8 cellular contexts compared by ENCODE assay signal in the genomic region with DNA sequence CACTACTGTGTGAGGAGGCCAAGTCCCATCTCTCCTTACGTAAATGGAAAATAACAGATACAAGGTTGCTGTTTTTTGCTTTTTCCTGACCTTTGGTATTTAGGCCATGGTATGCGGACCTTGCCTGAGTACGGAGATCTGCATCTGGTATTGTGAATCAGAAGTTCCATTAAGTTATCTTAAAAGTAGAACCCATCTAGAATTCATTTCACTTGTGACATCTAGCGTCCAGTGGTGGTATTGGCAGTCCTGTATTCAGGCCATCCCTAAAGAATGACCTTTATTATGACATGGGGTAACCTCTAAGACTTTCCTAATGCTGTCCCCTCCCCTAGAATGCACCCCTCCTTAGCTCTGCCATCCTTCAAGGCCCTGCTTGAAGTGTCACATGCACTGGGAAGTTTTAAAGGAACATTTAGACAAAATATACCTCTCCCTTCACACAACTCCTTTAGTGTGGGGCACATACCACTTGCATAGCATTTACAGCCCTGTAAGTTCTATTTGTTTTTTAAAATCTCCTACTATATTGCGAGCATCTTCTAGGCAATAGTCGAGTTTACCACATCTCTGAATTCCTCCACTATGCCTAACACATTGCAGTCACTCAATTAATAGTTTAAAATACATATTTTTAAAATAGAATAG. TPM values are rescaled to one million over a fixed set of nuclear protein-coding genes. Genes with fewer than 3 reads are reported as not detected.
A peak's percentile ranks its signal among the peaks of the same experiment; 100 is the strongest.
DNase-seq lines count a peak whose midpoint lies in the region; ATAC-seq, FAIRE-seq and TF ChIP-seq lines count a peak whose summit lies in the region.

No MANE protein-coding gene starts in this region.

- ATAC-seq in HG02973 (IDR thresholded peaks at IDR 0.05; ENCODE audit: unreplicated experiment) = peak; percentile 46
- ATAC-seq in naive thymus-derived CD8-positive, alpha-beta T cell = no peak
- peak; percentile 47 for ATAC-seq in stimulated activated naive CD8-positive, alpha-beta T cell treated with anti-CD3 and anti-CD28 coated beads, Interleukin-15, amount 100 ng/mL, for 72 hours

- H3K27ac ChIP-seq in ACC112 (ENCODE audit: low read depth, low read length) = no peak overlapping the region

- H3K4me3 Mint-ChIP-seq in naive thymus-derived CD8-positive, alpha-beta T cell = peak overlapping the region in 5 of 10 donors; percentile 11 to 66 (median 47)
- H3K4me3 Mint-ChIP-seq in stimulated activated naive CD8-positive, alpha-beta T cell treated with anti-CD3 and anti-CD28 coated beads, Interleukin-15, amount 100 ng/mL, for 72 hours = no peak overlapping the region

- H3K27me3 Mint-ChIP-seq in naive thymus-derived CD8-positive, alpha-beta T cell = peaks cover 0 to 10% (median under 1%) of the 10 kb centered on the region in 5 donors
- H3K27me3 Mint-ChIP-seq in stimulated activated naive CD8-positive, alpha-beta T cell treated with anti-CD3 and anti-CD28 coated beads, Interleukin-15, amount 100 ng/mL, for 72 hours = peaks cover 7% of the 10 kb centered on the region

- H3K36me3 ChIP-seq in ACC112 (ENCODE audit: insufficient read depth, low read length) = no peaks in the 10 kb centered on the region

- DNase-seq in GM12892 (ENCODE audit: insufficient read length) (no peak), NCI-H82 (lab: John Stamatoyannopoulos, UW) (peak; percentile 73), epithelial cell of proximal tubule (ENCODE audit: low read depth) (no peak)
- peak; percentile 78 for DNase-seq in activated CD8-positive, alpha-beta memory T cell treated with anti-CD3 and anti-CD28 coated beads for 24 hours
- peak in 9 of 10 donors; percentile 9 to 65 (median 40) for DNase-seq in naive thymus-derived CD8-positive, alpha-beta T cell
- peak; percentile 40 to 53 for DNase-seq in stimulated activated naive CD8-positive, alpha-beta T cell treated with anti-CD3 and anti-CD28 coated beads, Interleukin-15, amount 100 ng/mL, for 72 hours

- peaks cover 7 to 31% (median 29%) of the 10 kb centered on the region in 4 donors for H3K4me1 Mint-ChIP-seq in naive thymus-derived CD8-positive, alpha-beta T cell
- H3K4me1 Mint-ChIP-seq in stimulated activated naive CD8-positive, alpha-beta T cell treated with anti-CD3 and anti-CD28 coated beads, Interleukin-15, amount 100 ng/mL, for 72 hours = peaks cover 43% of the 10 kb centered on the region

- H3K9me3 Mint-ChIP-seq in naive thymus-derived CD8-positive, alpha-beta T cell = no peaks in the 10 kb centered on the region
- H3K9me3 Mint-ChIP-seq in stimulated activated naive CD8-positive, alpha-beta T cell treated with anti-CD3 and anti-CD28 coated beads, Interleukin-15, amount 100 ng/mL, for 72 hours = no peaks in the 10 kb centered on the region

- peaks cover 43% of the 10 kb centered on the region for H3K4me1 ChIP-seq in ACC112 (ENCODE audit: control insufficient read depth, insufficient read depth, low read length, unreplicated experiment)

- H3K27me3 ChIP-seq in ACC112 (ENCODE audit: insufficient read depth, low read length) = no peaks in the 10 kb centered on the region

- POLR2A ChIA-PET in naive thymus-derived CD8-positive, alpha-beta T cell (lab: Charles Lee) = interaction anchor here (1.8 kb wide), 1 partner anchor 56 kb away, joined by 5 read pairs; no protein-coding TSS in a partner anchor

- peak overlapping the region in 4 of 10 donors; percentile 7 to 33 (median 24) for H3K27ac Mint-ChIP-seq in naive thymus-derived CD8-positive, alpha-beta T cell
- no peak overlapping the region for H3K27ac Mint-ChIP-seq in stimulated activated naive CD8-positive, alpha-beta T cell treated with anti-CD3 and anti-CD28 coated beads, Interleukin-15, amount 100 ng/mL, for 72 hours

- peak overlapping the region; percentile 72 for H2AFZ ChIP-seq in ACC112 (ENCODE audit: low read length, unreplicated experiment)

- no peak for TF ChIP-seq POLR2A in GM12892 (IDR thresholded peaks at IDR 0.05; ENCODE audit: low read depth, low read length)

- H3K36me3 Mint-ChIP-seq in naive thymus-derived CD8-positive, alpha-beta T cell = no peaks in the 10 kb centered on the region

- peak; percentile 71 for FAIRE-seq in GM12892 (lab: Jason Lieb, UNC)

- TF ChIP-seq CTCF in epithelial cell of proximal tubule (conservative IDR thresholded peaks at IDR 0.05; ENCODE audit: low read depth, low read length) = peak; percentile 78

- H3K79me2 ChIP-seq in ACC112 (ENCODE audit: control insufficient read depth, insufficient read depth, low read length, unreplicated experiment) = peaks cover 32% of the 10 kb centered on the region

- H3K4me3 ChIP-seq in ACC112 (ENCODE audit: low read depth, low read length) (peak overlapping the region; percentile 26; the same call in 1 of the 2 replicates), epithelial cell of proximal tubule (ENCODE audit: low read depth, low read length) (no peak overlapping the region)

RNA-seq across cellular contexts. Expression of a gene that starts 1.9 kb away (rescaled TPM):
- 25.8 TPM for polyA plus RNA-seq in GM12892 (2012; ENCODE audit: missing spikeins)
- total RNA-seq in epithelial cell of proximal tubule = 73.2 and 92.2 TPM in 2 replicates
- total RNA-seq in naive thymus-derived CD8-positive, alpha-beta T cell = 10 to 100 TPM; 13.9 to 15.2 TPM
- 1 to 10 TPM; 6.2 to 7.8 (median 6.4) TPM for polyA plus RNA-seq in naive thymus-derived CD8-positive, alpha-beta T cell

RNA-seq across cellular contexts. Expression of a gene that starts 55.4 kb away (rescaled TPM):
- polyA plus RNA-seq in GM12892 (2012; ENCODE audit: missing spikeins) = 71.2 TPM
- 18.4 and 30.4 TPM in 2 replicates for total RNA-seq in epithelial cell of proximal tubule
- 100 to 1,000 TPM; 171 to 182 TPM for total RNA-seq in naive thymus-derived CD8-positive, alpha-beta T cell
- 10 to 100 TPM; 59.5 to 84.6 (median 71.0) TPM for polyA plus RNA-seq in naive thymus-derived CD8-positive, alpha-beta T cell

Comparison
In these comparisons a context has a peak if more than half of its experiments do, and no peak if none do; other contexts are left out.
1. DNase-seq: peak in NCI-H82 (single experiment), activated CD8-positive, alpha-beta memory T cell treated with anti-CD3 and anti-CD28 coated beads for 24 hours (single experiment), naive thymus-derived CD8-positive, alpha-beta T cell (9 of 10) and stimulated activated naive CD8-positive, alpha-beta T cell treated with anti-CD3 and anti-CD28 coated beads, Interleukin-15, amount 100 ng/mL, for 72 hours (2 of 2); none in GM12892 (single experiment) and epithelial cell of proximal tubule (single experiment).
2. ATAC-seq: peak in HG02973 (single experiment) and stimulated activated naive CD8-positive, alpha-beta T cell treated with anti-CD3 and anti-CD28 coated beads, Interleukin-15, amount 100 ng/mL, for 72 hours (single experiment); none in naive thymus-derived CD8-positive, alpha-beta T cell (0 of 2).